22 cellular contexts compared by ENCODE assay signal in genomic region chr11:79074547-79074946, GRCh38.
"Had no signal": no experiment of that assay in that cellular context is flagged by ENCODE, and none has a peak within 500 bp of the region (broad histone marks: within the 10 kb centered on the region; RNA-seq: fewer than 3 reads in every experiment).

No MANE protein-coding gene starts in this region.

- H3K36me3 ChIP-seq: pancreas, right lobe of liver, stomach, thyroid gland had no signal

- H3K27me3 ChIP-seq: esophagus squamous epithelium, pancreas, right lobe of liver, stomach, thyroid gland had no signal

- H3K4me3 ChIP-seq: esophagus squamous epithelium, lung, mucosa of descending colon, pancreas, right lobe of liver, smooth muscle cell, stomach, thyroid gland had no signal

- DNase-seq: cerebellar nuclear complex; cortex of kidney; effector memory CD8-positive, alpha-beta T cell; erythroblast; esophagus squamous epithelium; foreskin melanocyte; hypothalamus; immature natural killer cell; mucosa of descending colon; naive B cell; occipital lobe; pancreas; right lobe of liver; stimulated activated CD4-positive, alpha-beta T cell treated with anti-CD3 and anti-CD28 coated beads, Interleukin-12 subunit alpha, Interleukin-12 subunit beta, amount 100 ng/mL, for 4 hours; stimulated activated CD4-positive, alpha-beta T cell treated with anti-CD3 and anti-CD28 coated beads, Interleukin-1b, Interleukin-23, amount 100 ng/mL, for 48 hours; stimulated activated CD4-positive, alpha-beta T cell treated with anti-CD3 and anti-CD28 coated beads, Interleukin-4, amount 100 ng/mL, for 1 hour; stimulated activated CD8-positive, alpha-beta memory T cell treated with anti-CD3 and anti-CD28 coated beads, Interleukin-4, amount 100 ng/mL, for 48 hours; stimulated activated naive CD4-positive, alpha-beta T cell treated with Interleukin-2 at 50 U/mL for 16 hours; stomach; thyroid gland had no signal

- H3K27ac ChIP-seq: esophagus squamous epithelium, pancreas, right lobe of liver, stomach, thyroid gland had no signal

- H3K9me3 ChIP-seq: esophagus squamous epithelium, mucosa of descending colon, pancreas, right lobe of liver, stomach, thyroid gland had no signal

- ATAC-seq: effector memory CD8-positive, alpha-beta T cell; mucosa of descending colon; right lobe of liver had no signal
